In the genomic region with DNA sequence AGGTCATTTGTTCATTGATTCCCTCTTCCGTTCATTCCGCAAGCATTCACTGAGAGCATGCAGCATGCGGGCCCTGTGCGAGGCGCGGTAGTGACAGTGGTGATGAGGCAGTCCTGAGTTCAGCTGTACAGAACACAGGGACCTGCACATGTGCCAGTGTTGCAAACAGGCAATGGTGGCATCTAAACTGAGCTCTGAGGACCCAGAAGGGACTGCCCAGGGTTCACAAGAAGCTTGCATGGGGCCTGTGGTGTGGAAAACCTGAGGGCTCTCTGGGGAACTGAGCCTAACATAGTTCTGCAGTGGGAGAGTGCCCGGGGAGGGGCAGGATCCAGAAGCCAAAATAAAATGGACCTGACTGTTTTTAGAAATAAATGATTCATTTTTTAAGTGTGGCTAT, we compare ENCODE assay signal across 2 cellular contexts.
TF ChIP-seq lines count a peak whose summit lies in the region.

No MANE protein-coding gene starts in this region.

TF ChIP-seq in SK-N-SH, 30 proteins besides CTCF, POLR2A, EP300 and RAD21 (continued from another document):
- no peak for TF ChIP-seq TCF12 (IDR thresholded peaks at IDR 0.05)

TF ChIP-seq in SK-N-SH treated with all-trans-retinoic acid at 6 μM for 48 hours, 23 proteins besides CTCF, POLR2A, EP300 and RAD21 (continued from another document):
- TF ChIP-seq, protein P1, sequence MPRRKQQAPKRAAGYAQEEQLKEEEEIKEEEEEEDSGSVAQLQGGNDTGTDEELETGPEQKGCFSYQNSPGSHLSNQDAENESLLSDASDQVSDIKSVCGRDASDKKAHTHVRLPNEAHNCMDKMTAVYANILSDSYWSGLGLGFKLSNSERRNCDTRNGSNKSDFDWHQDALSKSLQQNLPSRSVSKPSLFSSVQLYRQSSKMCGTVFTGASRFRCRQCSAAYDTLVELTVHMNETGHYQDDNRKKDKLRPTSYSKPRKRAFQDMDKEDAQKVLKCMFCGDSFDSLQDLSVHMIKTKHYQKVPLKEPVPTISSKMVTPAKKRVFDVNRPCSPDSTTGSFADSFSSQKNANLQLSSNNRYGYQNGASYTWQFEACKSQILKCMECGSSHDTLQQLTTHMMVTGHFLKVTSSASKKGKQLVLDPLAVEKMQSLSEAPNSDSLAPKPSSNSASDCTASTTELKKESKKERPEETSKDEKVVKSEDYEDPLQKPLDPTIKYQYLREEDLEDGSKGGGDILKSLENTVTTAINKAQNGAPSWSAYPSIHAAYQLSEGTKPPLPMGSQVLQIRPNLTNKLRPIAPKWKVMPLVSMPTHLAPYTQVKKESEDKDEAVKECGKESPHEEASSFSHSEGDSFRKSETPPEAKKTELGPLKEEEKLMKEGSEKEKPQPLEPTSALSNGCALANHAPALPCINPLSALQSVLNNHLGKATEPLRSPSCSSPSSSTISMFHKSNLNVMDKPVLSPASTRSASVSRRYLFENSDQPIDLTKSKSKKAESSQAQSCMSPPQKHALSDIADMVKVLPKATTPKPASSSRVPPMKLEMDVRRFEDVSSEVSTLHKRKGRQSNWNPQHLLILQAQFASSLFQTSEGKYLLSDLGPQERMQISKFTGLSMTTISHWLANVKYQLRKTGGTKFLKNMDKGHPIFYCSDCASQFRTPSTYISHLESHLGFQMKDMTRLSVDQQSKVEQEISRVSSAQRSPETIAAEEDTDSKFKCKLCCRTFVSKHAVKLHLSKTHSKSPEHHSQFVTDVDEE (CRISPR knock-in tag; IDR thresholded peaks at IDR 0.05), result no peak
- TF ChIP-seq OSR1 (CRISPR knock-in tag; IDR thresholded peaks at IDR 0.05) (no peak), ZNF8 (CRISPR knock-in tag; IDR thresholded peaks at IDR 0.05) (no peak), PPARA (CRISPR knock-in tag; IDR thresholded peaks at IDR 0.05; ENCODE audit: borderline replicate concordance) (no peak)
